8 cellular contexts compared by ENCODE assay signal in the genomic region with DNA sequence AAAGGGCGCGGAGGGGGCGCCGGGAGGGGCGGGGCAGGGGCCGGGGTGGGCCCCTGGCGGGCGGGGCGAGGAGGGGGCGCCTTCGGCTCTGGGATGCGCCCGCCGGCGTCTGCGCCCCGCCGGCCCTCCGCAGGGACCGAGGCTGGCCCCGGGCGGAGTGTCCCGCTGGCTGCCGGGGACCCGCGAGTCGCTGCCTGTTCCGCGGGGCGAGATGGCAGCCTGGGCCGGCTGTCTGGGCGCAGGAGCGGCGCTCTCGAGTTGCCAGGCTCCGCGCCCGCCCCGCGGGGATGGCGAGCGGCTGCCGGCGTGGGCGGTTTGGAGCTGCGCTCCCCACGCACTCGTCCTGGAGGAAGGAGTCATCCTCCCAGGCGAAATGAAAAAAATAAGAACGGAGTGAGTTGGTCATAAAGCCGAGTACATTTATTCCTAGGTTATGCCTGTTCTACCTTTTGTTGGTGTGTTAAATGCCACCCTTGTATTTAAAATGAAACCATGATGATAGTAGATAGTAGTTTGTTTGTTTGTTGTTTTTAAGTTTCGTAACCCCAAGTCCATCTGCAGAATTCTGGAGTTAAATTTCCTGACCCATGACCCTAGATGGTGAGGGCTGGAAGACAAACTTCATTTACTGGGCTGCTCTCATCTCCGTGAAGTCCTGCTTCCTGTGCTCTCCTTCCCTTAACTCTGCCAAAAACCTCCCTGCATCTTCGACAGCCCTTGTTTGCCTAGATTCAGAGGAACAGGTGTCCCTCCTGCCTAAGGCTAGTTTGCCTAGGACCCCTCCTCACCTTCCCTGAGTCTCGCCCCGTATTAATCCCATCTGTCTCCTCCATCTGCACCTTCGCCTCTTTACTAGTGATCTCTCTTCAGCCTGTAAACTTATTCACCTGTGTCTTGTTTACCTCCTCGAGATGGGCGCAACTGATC. TPM values are rescaled to one million over a fixed set of nuclear protein-coding genes. Genes with fewer than 3 reads are reported as not detected.
A peak's percentile ranks its signal among the peaks of the same experiment; 100 is the strongest.
DNase-seq lines count a peak whose midpoint lies in the region; TF ChIP-seq lines count a peak whose summit lies in the region.

No MANE protein-coding gene starts in this region.

- H3K79me2 ChIP-seq in hepatocyte = no peaks in the 10 kb centered on the region
- no peaks in the 10 kb centered on the region for H3K79me2 ChIP-seq in Karpas-422 (ENCODE audit: low read length)

- WGBS in hepatocyte (ENCODE audit: low lambda C conversion rate, missing lambda C conversion rate) = 12% methylated on average over 41 of the region's 59 CpGs
- 7 to 8% methylated on average over 59 of the region's 59 CpGs for WGBS in sigmoid colon, 2 donors

- peaks cover 12% of the 10 kb centered on the region for H3K4me1 ChIP-seq in hepatocyte (ENCODE audit: insufficient read depth)
- H3K4me1 ChIP-seq in sigmoid colon = peaks cover 0 to 20% (median 13%) of the 10 kb centered on the region in 4 donors
- no peaks in the 10 kb centered on the region for H3K4me1 ChIP-seq in Karpas-422 (ENCODE audit: low read length)

- peaks cover 8% of the 10 kb centered on the region for H3K4me1 Mint-ChIP-seq in Calu3 (ENCODE audit: low read depth, unreplicated experiment)

- H3K4me3 ChIP-seq in hepatocyte = peak overlapping the region; percentile 75
- peak overlapping the region; percentile 56 to 85 (median 69) for H3K4me3 ChIP-seq in sigmoid colon
- no peak overlapping the region for H3K4me3 ChIP-seq in Karpas-422 (ENCODE audit: low read length)

- H3K27me3 Mint-ChIP-seq in Calu3 (ENCODE audit: unreplicated experiment) = peaks cover 58% of the 10 kb centered on the region

- no peaks in the 10 kb centered on the region for H3K36me3 Mint-ChIP-seq in Calu3 (ENCODE audit: insufficient read depth, unreplicated experiment)

- H3K9me3 ChIP-seq in hepatocyte (ENCODE audit: low read depth) (no peaks in the 10 kb centered on the region), sigmoid colon (no peaks in the 10 kb centered on the region), Karpas-422 (ENCODE audit: low read length) (no peaks in the 10 kb centered on the region)

- no peaks in the 10 kb centered on the region for H3K9me3 Mint-ChIP-seq in Calu3 (ENCODE audit: low read depth, unreplicated experiment)

- no peak overlapping the region for H3K9ac ChIP-seq in Karpas-422 (ENCODE audit: low read length)

- DNase-seq in Calu3 (no peak), NCI-H69 (lab: John Stamatoyannopoulos, UW) (peak; percentile 57), hepatocyte (ENCODE audit: low spot score) (peak; percentile 36), sigmoid colon (no peak), Karpas-422 (no peak), GM19238 (ENCODE audit: insufficient read length, low spot score) (no peak), inferior parietal cortex (ENCODE audit: extremely low spot score) (no peak)

- peaks cover 68% of the 10 kb centered on the region for H3K27me3 ChIP-seq in hepatocyte
- H3K27me3 ChIP-seq in sigmoid colon = no peaks in the 10 kb centered on the region
- no peaks in the 10 kb centered on the region for H3K27me3 ChIP-seq in Karpas-422 (ENCODE audit: low read length)

- TF ChIP-seq CTCF in Calu3 (IDR thresholded peaks at IDR 0.05; ENCODE audit: unreplicated experiment) (no peak), hepatocyte (IDR thresholded peaks at IDR 0.05; ENCODE audit: poor library complexity) (no peak), sigmoid colon (IDR thresholded peaks at IDR 0.05) (no peak)

- BruUV-seq in Calu3 (replicated peaks; lab: Mats Ljungman, UMichigan) = no TSS peak

- no peaks in the 10 kb centered on the region for H4K20me1 ChIP-seq in hepatocyte (ENCODE audit: insufficient read depth, poor library complexity, severe bottlenecking)
- no peaks in the 10 kb centered on the region for H4K20me1 ChIP-seq in Karpas-422 (ENCODE audit: insufficient read depth, low read depth, low read length)

- no peaks in the 10 kb centered on the region for H3K9me2 ChIP-seq in hepatocyte (replicated peaks; ENCODE audit: insufficient read depth)
- H3K9me2 ChIP-seq in Karpas-422 (replicated peaks; ENCODE audit: insufficient read depth, low read length) = no peaks in the 10 kb centered on the region

- TF ChIP-seq POLR2A in sigmoid colon (IDR thresholded peaks at IDR 0.05) = no peak

- H3K4me2 ChIP-seq in hepatocyte (peak overlapping the region; percentile 98), Karpas-422 (ENCODE audit: low read depth, low read length, poor library complexity, severe bottlenecking) (no peak overlapping the region)

- H3K4me3 Mint-ChIP-seq in Calu3 (ENCODE audit: low read depth, unreplicated experiment) = peak overlapping the region; percentile 31

- H3K27ac Mint-ChIP-seq in Calu3 (ENCODE audit: unreplicated experiment) = no peak overlapping the region

- no peak for TF ChIP-seq EP300 in sigmoid colon (IDR thresholded peaks at IDR 0.05)

- intact Hi-C loops in Calu3 (cut with micrococcal nuclease; ENCODE audit: unreplicated experiment) (no loop called here), sigmoid colon (cut with DNase I) (no loop called here)

- no peaks in the 10 kb centered on the region for H3K36me3 ChIP-seq in hepatocyte (replicated peaks; ENCODE audit: insufficient read depth, low read depth)
- no peaks in the 10 kb centered on the region for H3K36me3 ChIP-seq in sigmoid colon
- no peaks in the 10 kb centered on the region for H3K36me3 ChIP-seq in Karpas-422 (ENCODE audit: insufficient read depth, low read length)

- CTCF ChIA-PET in Calu3 (lab: Charles Lee) = interaction anchor here (0.9 to 1.6 kb wide), 2 partner anchors 14 to 80 kb away, joined by 3 to 6 read pairs; no protein-coding TSS in a partner anchor

- H2AFZ ChIP-seq in hepatocyte (no peak overlapping the region), Karpas-422 (ENCODE audit: low read length) (no peak overlapping the region)

- peak overlapping the region; percentile 83 for H3K27ac ChIP-seq in angular gyrus (ENCODE audit: low read depth, low read length)
- no peak overlapping the region for H3K27ac ChIP-seq in hepatocyte
- peak overlapping the region; percentile 82 to 92 (median 87) for H3K27ac ChIP-seq in sigmoid colon
- H3K27ac ChIP-seq in Karpas-422 (ENCODE audit: low read length) = no peak overlapping the region

RNA-seq across cellular contexts. Expression of a gene that starts 32.8 kb away (rescaled TPM):
- total RNA-seq in Calu3 (2022) (178 and 197 TPM in 2 replicates), hepatocyte (172 and 201 TPM in 2 replicates), sigmoid colon (100 to 1,000 TPM; 210 to 233 (median 224) TPM)
- polyA plus RNA-seq in hepatocyte (132 and 137 TPM in 2 replicates), sigmoid colon (100 to 1,000 TPM; 192 to 540 (median 442) TPM)
- total RNA-seq in Karpas-422 (2014; rRNA removed; shearing (Covaris generic); ENCODE audit: low replicate concordance) = 374 and 767 TPM in 2 replicates

RNA-seq across cellular contexts. Expression of a gene that starts 54.7 kb away (rescaled TPM):
- total RNA-seq in Calu3 (2022) (not detected in 2 replicates), hepatocyte (1.1 TPM in 1 of 2 replicates, not detected in the other), sigmoid colon (not detected)
- polyA plus RNA-seq in hepatocyte (not detected in 2 replicates), sigmoid colon (not detected)
- not detected in 2 replicates for total RNA-seq in Karpas-422 (2014; rRNA removed; shearing (Covaris generic); ENCODE audit: low replicate concordance)

Comparison
In these comparisons a context has a peak if more than half of its experiments do, and no peak if none do; other contexts are left out.
1. DNase-seq: peak in NCI-H69 (single experiment) and hepatocyte (single experiment); none in Calu3 (single experiment), sigmoid colon (single experiment), Karpas-422 (single experiment), GM19238 (single experiment) and inferior parietal cortex (single experiment).
2. H3K27ac ChIP-seq: peak in angular gyrus (single experiment) and sigmoid colon (4 of 4); none in hepatocyte (single experiment) and Karpas-422 (single experiment).